9 cellular contexts compared by ENCODE assay signal in the genomic region with DNA sequence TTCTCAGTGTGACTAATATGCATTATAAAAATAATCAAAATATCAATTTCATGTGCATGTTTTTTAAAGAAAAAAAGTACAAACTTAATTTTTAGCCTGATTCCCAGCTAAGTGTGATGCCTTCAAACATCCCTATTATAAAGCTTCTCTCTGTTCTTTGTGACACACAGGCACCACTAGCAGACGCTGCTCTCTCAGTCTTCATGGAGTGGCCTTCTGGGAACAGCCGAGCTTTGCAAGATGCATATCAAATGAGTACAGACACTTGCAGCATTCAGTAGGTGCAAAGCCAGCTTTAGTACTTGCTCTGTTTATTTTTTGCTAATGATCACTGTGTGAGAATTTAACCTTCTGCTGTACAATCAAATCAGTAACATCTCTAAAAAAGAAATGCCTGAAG.
A peak's percentile ranks its signal among the peaks of the same experiment; 100 is the strongest.
DNase-seq lines count a peak whose midpoint lies in the region; ATAC-seq and TF ChIP-seq lines count a peak whose summit lies in the region.
"Had no signal": no experiment of that assay in that cellular context is flagged by ENCODE, and none has a peak within 500 bp of the region (broad histone marks: within the 10 kb centered on the region; RNA-seq: fewer than 3 reads in every experiment).

No MANE protein-coding gene starts in this region.

- intact Hi-C loops in Right ventricle myocardium superior (cut with DNase I), result no loop called here
- intact Hi-C loops in activated T-helper 2 cell treated with anti-CD3 and anti-CD28 coated beads, Interferon-gamma antibody, Interleukin-2, Interleukin-4, amounts not matched to agents 10 μg/mL and 5 μg/mL and 100 μg/mL, durations not matched to agents 14 hours and 24 hours and 36 hours (cut with micrococcal nuclease), result no loop called here

- H3K4me3 Mint-ChIP-seq in activated T-helper 2 cell treated with anti-CD3 and anti-CD28 coated beads, Interferon-gamma antibody, Interleukin-2, Interleukin-4, amounts not matched to agents 10 μg/mL and 5 μg/mL and 100 μg/mL, durations not matched to agents 14 hours and 24 hours and 36 hours (ENCODE audit: low read depth), result no peak overlapping the region

- ATAC-seq in Right ventricle myocardium superior (ENCODE audit: poor library complexity) (peak; percentile 92), HG03342 (IDR thresholded peaks at IDR 0.05; ENCODE audit: unreplicated experiment) (no peak)

- no peak overlapping the region for H2AFZ ChIP-seq in hepatocyte

- H3K27me3 ChIP-seq in right atrium auricular region (no peaks in the 10 kb centered on the region), hepatocyte (no peaks in the 10 kb centered on the region)
- H3K27me3 ChIP-seq: BLaER1 had no signal

- H3K4me3 ChIP-seq in right atrium auricular region (no peak overlapping the region), hepatocyte (no peak overlapping the region)
- H3K4me3 ChIP-seq: BLaER1 had no signal

- H3K4me1 ChIP-seq in right atrium auricular region (no peaks in the 10 kb centered on the region), hepatocyte (ENCODE audit: insufficient read depth) (no peaks in the 10 kb centered on the region)
- H3K4me1 ChIP-seq: BLaER1 had no signal

- H3K4me2 ChIP-seq in hepatocyte, result no peak overlapping the region
- H3K4me2 ChIP-seq: BLaER1 had no signal

- H3K9me3 Mint-ChIP-seq in activated T-helper 2 cell treated with anti-CD3 and anti-CD28 coated beads, Interferon-gamma antibody, Interleukin-2, Interleukin-4, amounts not matched to agents 10 μg/mL and 5 μg/mL and 100 μg/mL, durations not matched to agents 14 hours and 24 hours and 36 hours, result no peaks in the 10 kb centered on the region

- DNase-seq in Right ventricle myocardium superior (no peak), right atrium auricular region (ENCODE audit: low spot score) (no peak), hepatocyte (ENCODE audit: low spot score) (peak; percentile 28), NK-92 (lab: John Stamatoyannopoulos, UW; ENCODE audit: unreplicated experiment) (no peak), HT-29 (ENCODE audit: low spot score) (no peak)
- DNase-seq in activated T-helper 2 cell treated with anti-CD3 and anti-CD28 coated beads, Interferon-gamma antibody, Interleukin-2, Interleukin-4, amounts not matched to agents 10 μg/mL and 5 μg/mL and 100 μg/mL, durations not matched to agents 14 hours and 24 hours and 36 hours (ENCODE audit: low spot score), result no peak

- H3K36me3 Mint-ChIP-seq in activated T-helper 2 cell treated with anti-CD3 and anti-CD28 coated beads, Interferon-gamma antibody, Interleukin-2, Interleukin-4, amounts not matched to agents 10 μg/mL and 5 μg/mL and 100 μg/mL, durations not matched to agents 14 hours and 24 hours and 36 hours (ENCODE audit: low read depth), result no peaks in the 10 kb centered on the region

- H3K9me3 ChIP-seq in right atrium auricular region, result no peaks in the 10 kb centered on the region
- H3K9me3 ChIP-seq in hepatocyte (ENCODE audit: low read depth), result no peaks in the 10 kb centered on the region
- H3K9me3 ChIP-seq: BLaER1 had no signal

- no peaks in the 10 kb centered on the region for H3K4me1 Mint-ChIP-seq in activated T-helper 2 cell treated with anti-CD3 and anti-CD28 coated beads, Interferon-gamma antibody, Interleukin-2, Interleukin-4, amounts not matched to agents 10 μg/mL and 5 μg/mL and 100 μg/mL, durations not matched to agents 14 hours and 24 hours and 36 hours (ENCODE audit: low read depth)

- H3K27ac Mint-ChIP-seq in activated T-helper 2 cell treated with anti-CD3 and anti-CD28 coated beads, Interferon-gamma antibody, Interleukin-2, Interleukin-4, amounts not matched to agents 10 μg/mL and 5 μg/mL and 100 μg/mL, durations not matched to agents 14 hours and 24 hours and 36 hours, result no peak overlapping the region

- TF ChIP-seq CTCF in right atrium auricular region (IDR thresholded peaks at IDR 0.05), result peak in 1 of 2 donors; percentile 67
- peak; percentile 64 for TF ChIP-seq CTCF in VCaP (conservative IDR thresholded peaks at IDR 0.05)
- peak; percentile 32 for TF ChIP-seq CTCF in hepatocyte (IDR thresholded peaks at IDR 0.05; ENCODE audit: poor library complexity)

- no peaks in the 10 kb centered on the region for H3K9me2 ChIP-seq in hepatocyte (replicated peaks; ENCODE audit: insufficient read depth)

- 12% methylated on average over 2 of the region's 2 CpGs for WGBS in hepatocyte (ENCODE audit: low lambda C conversion rate, missing lambda C conversion rate)

- no peaks in the 10 kb centered on the region for H3K27me3 Mint-ChIP-seq in activated T-helper 2 cell treated with anti-CD3 and anti-CD28 coated beads, Interferon-gamma antibody, Interleukin-2, Interleukin-4, amounts not matched to agents 10 μg/mL and 5 μg/mL and 100 μg/mL, durations not matched to agents 14 hours and 24 hours and 36 hours (ENCODE audit: low read depth)

- H3K36me3 ChIP-seq in right atrium auricular region, result no peaks in the 10 kb centered on the region
- no peaks in the 10 kb centered on the region for H3K36me3 ChIP-seq in hepatocyte (replicated peaks; ENCODE audit: insufficient read depth, low read depth)
- H3K36me3 ChIP-seq: BLaER1 had no signal

- H3K27ac ChIP-seq in right atrium auricular region (peak overlapping the region in 1 of 2 donors; percentile 5), VCaP (no peak overlapping the region), hepatocyte (no peak overlapping the region)
- H3K27ac ChIP-seq: BLaER1 had no signal

- no peaks in the 10 kb centered on the region for H3K79me2 ChIP-seq in hepatocyte

- no peaks in the 10 kb centered on the region for H4K20me1 ChIP-seq in hepatocyte (ENCODE audit: insufficient read depth, poor library complexity, severe bottlenecking)
- H4K20me1 ChIP-seq: BLaER1 had no signal
